In the genomic region with DNA sequence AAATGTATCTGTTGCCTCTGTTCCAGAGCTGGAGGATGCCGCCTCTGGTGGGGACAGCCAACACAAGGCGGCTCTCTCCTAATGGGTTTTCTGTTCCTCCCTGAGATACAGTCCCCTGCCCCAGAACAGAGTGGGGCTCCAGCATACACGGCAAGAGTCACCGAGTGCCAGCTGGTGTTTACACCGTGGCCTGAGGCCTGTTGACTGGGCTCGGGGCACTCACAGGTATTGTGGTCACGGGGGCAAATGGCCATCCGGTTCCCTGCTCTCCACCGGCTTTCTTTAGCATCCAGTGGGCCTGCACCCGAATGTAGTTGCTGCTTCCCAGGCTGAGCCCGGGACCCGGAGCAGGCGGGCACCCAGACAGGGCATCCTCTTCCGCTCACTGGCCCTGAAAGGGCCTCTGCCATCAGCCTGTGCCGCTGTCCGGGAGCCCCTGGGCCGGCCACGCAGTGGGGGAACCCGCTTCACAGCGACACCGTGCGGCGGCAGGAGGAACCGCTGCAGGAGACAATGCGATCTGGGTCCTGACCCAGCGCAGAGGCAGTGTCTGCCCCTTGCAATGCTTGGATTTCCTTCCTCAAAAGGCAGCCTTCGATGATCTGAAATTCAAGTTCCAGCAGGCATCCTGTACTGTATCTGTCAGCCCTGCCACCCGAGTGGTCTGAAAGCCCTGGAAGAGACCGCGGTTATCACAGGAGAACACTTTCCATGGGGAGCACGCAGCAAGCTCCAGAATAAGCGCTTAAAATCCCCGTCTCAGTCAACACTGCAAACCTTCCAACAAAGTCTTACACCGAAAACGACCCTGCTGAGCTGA, we compare ENCODE assay signal across 1 cellular context.
TF ChIP-seq lines count a peak whose summit lies in the region.

No MANE protein-coding gene starts in this region.

TF ChIP-seq in WTC11, 78 proteins besides CTCF, POLR2A, EP300 and RAD21 (continued from another document):
- TF ChIP-seq, protein P1, sequence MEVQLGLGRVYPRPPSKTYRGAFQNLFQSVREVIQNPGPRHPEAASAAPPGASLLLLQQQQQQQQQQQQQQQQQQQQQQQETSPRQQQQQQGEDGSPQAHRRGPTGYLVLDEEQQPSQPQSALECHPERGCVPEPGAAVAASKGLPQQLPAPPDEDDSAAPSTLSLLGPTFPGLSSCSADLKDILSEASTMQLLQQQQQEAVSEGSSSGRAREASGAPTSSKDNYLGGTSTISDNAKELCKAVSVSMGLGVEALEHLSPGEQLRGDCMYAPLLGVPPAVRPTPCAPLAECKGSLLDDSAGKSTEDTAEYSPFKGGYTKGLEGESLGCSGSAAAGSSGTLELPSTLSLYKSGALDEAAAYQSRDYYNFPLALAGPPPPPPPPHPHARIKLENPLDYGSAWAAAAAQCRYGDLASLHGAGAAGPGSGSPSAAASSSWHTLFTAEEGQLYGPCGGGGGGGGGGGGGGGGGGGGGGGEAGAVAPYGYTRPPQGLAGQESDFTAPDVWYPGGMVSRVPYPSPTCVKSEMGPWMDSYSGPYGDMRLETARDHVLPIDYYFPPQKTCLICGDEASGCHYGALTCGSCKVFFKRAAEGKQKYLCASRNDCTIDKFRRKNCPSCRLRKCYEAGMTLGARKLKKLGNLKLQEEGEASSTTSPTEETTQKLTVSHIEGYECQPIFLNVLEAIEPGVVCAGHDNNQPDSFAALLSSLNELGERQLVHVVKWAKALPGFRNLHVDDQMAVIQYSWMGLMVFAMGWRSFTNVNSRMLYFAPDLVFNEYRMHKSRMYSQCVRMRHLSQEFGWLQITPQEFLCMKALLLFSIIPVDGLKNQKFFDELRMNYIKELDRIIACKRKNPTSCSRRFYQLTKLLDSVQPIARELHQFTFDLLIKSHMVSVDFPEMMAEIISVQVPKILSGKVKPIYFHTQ (CRISPR knock-in tag; IDR thresholded peaks at IDR 0.05): no peak
- TF ChIP-seq, protein P2, sequence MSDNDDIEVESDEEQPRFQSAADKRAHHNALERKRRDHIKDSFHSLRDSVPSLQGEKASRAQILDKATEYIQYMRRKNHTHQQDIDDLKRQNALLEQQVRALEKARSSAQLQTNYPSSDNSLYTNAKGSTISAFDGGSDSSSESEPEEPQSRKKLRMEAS (CRISPR knock-in tag; IDR thresholded peaks at IDR 0.05): peak; percentile 68
- TF ChIP-seq, protein P3, sequence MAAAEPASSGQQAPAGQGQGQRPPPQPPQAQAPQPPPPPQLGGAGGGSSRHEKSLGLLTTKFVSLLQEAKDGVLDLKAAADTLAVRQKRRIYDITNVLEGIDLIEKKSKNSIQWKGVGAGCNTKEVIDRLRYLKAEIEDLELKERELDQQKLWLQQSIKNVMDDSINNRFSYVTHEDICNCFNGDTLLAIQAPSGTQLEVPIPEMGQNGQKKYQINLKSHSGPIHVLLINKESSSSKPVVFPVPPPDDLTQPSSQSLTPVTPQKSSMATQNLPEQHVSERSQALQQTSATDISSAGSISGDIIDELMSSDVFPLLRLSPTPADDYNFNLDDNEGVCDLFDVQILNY (CRISPR knock-in tag; IDR thresholded peaks at IDR 0.05): no peak
- TF ChIP-seq TP53 (CRISPR knock-in tag; IDR thresholded peaks at IDR 0.05) (no peak), KAT7 (CRISPR knock-in tag; IDR thresholded peaks at IDR 0.05; ENCODE audit: borderline replicate concordance) (no peak), ESRRA (CRISPR knock-in tag; IDR thresholded peaks at IDR 0.05; ENCODE audit: borderline replicate concordance) (no peak), SOX15 (CRISPR knock-in tag; IDR thresholded peaks at IDR 0.05) (no peak)
- TF ChIP-seq, protein P4, sequence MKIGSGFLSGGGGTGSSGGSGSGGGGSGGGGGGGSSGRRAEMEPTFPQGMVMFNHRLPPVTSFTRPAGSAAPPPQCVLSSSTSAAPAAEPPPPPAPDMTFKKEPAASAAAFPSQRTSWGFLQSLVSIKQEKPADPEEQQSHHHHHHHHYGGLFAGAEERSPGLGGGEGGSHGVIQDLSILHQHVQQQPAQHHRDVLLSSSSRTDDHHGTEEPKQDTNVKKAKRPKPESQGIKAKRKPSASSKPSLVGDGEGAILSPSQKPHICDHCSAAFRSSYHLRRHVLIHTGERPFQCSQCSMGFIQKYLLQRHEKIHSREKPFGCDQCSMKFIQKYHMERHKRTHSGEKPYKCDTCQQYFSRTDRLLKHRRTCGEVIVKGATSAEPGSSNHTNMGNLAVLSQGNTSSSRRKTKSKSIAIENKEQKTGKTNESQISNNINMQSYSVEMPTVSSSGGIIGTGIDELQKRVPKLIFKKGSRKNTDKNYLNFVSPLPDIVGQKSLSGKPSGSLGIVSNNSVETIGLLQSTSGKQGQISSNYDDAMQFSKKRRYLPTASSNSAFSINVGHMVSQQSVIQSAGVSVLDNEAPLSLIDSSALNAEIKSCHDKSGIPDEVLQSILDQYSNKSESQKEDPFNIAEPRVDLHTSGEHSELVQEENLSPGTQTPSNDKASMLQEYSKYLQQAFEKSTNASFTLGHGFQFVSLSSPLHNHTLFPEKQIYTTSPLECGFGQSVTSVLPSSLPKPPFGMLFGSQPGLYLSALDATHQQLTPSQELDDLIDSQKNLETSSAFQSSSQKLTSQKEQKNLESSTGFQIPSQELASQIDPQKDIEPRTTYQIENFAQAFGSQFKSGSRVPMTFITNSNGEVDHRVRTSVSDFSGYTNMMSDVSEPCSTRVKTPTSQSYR (CRISPR knock-in tag; IDR thresholded peaks at IDR 0.05): no peak
- TF ChIP-seq, protein P5, sequence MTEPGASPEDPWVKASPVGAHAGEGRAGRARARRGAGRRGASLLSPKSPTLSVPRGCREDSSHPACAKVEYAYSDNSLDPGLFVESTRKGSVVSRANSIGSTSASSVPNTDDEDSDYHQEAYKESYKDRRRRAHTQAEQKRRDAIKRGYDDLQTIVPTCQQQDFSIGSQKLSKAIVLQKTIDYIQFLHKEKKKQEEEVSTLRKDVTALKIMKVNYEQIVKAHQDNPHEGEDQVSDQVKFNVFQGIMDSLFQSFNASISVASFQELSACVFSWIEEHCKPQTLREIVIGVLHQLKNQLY (CRISPR knock-in tag; IDR thresholded peaks at IDR 0.05): no peak
